Comparison of ENCODE assay signal across 8 cellular contexts in genomic region chr12:64610660-64611429, GRCh38. TPM values are rescaled to one million over a fixed set of nuclear protein-coding genes. Genes with fewer than 3 reads are reported as not detected.
DNase-seq lines count a peak whose midpoint lies in the region; ATAC-seq and TF ChIP-seq lines count a peak whose summit lies in the region.

No MANE protein-coding gene starts in this region.

- H3K27me3 ChIP-seq in SK-N-SH (ENCODE audit: insufficient read depth) = no peaks in the 10 kb centered on the region
- no peaks in the 10 kb centered on the region for H3K27me3 ChIP-seq in gastrocnemius medialis

- peak overlapping the region; percentile 90 for H3K27ac Mint-ChIP-seq in activated naive CD8-positive, alpha-beta T cell

- POLR2A ChIA-PET in SK-N-SH (lab: Yijun Ruan, JAX) = interaction anchor here (0.6 to 1.7 kb wide), 3 partner anchors 9 to 72 kb away, joined by 3 to 5 read pairs (median 4); no protein-coding TSS in a partner anchor

- H4K20me1 ChIP-seq in SK-N-SH (ENCODE audit: insufficient read depth) = no peaks in the 10 kb centered on the region

- H3K9ac ChIP-seq in SK-N-SH = peak overlapping the region; percentile 81

- H3K36me3 ChIP-seq in SK-N-SH (replicated peaks in 1 of 2; ENCODE audit: control insufficient read depth in 1 of 2, insufficient read depth in 2 of 2, low read length in 1 of 2) (peaks cover 0 to 8% of the 10 kb centered on the region in 2 experiments), gastrocnemius medialis (no peaks in the 10 kb centered on the region)

- no peaks in the 10 kb centered on the region for H3K27me3 Mint-ChIP-seq in activated naive CD8-positive, alpha-beta T cell

- intact Hi-C loops in left ventricle myocardium superior (cut with micrococcal nuclease) = loop anchor here (10.0 kb wide), 1 partner anchor 64 kb away; no protein-coding TSS in a partner anchor
- intact Hi-C loops in gastrocnemius medialis (cut with DNase I; ENCODE audit: low total_unique reads) = loop anchor here (5.0 kb wide), 3 partner anchors 39 to 1691 kb away; partner anchors contain the start of gene HELB

- H3K79me2 ChIP-seq in SK-N-SH (ENCODE audit: insufficient read depth) = peaks cover 50% of the 10 kb centered on the region

- peak; percentile 29 for DNase-seq in DMS114 treated with DMSO at 0.1 percent for 48 hours (lab: John Stamatoyannopoulos, UW; ENCODE audit: unreplicated experiment)
- DNase-seq in HT-29 (ENCODE audit: low spot score) = peak; percentile 53
- peak; percentile 82 for DNase-seq in SK-N-SH
- DNase-seq in left ventricle myocardium superior = peak; percentile 83
- DNase-seq in gastrocnemius medialis = peak in 1 of 2 donors; percentile 20
- no peak for DNase-seq in inferior parietal cortex (ENCODE audit: extremely low spot score)

- peaks cover 24% of the 10 kb centered on the region for H3F3A ChIP-seq in SK-N-SH (replicated peaks; ENCODE audit: insufficient read depth)

- H3K4me1 Mint-ChIP-seq in activated naive CD8-positive, alpha-beta T cell (ENCODE audit: low read depth) = peaks cover 53% of the 10 kb centered on the region

- H2AFZ ChIP-seq in SK-N-SH (ENCODE audit: low read depth) = peak overlapping the region; percentile 84

- TF ChIP-seq CTCF in SK-N-SH (IDR thresholded peaks at IDR 0.05) (no peak), gastrocnemius medialis (IDR thresholded peaks at IDR 0.05 in 4 of 5, conservative IDR thresholded peaks at IDR 0.05 in 1 of 5) (no peak)

- TF ChIP-seq EP300 in SK-N-SH (IDR thresholded peaks at IDR 0.05; ENCODE audit: borderline replicate concordance in 1 of 2, low read depth in 1 of 2, low read length in 1 of 2) = no peak

- peak; percentile 37 for ATAC-seq in GM19468 (IDR thresholded peaks at IDR 0.05; ENCODE audit: extremely low read depth, unreplicated experiment)
- peak; percentile 83 for ATAC-seq in left ventricle myocardium superior
- peak; percentile 52 to 55 for ATAC-seq in gastrocnemius medialis

- no peak for TF ChIP-seq POLR2A in gastrocnemius medialis (IDR thresholded peaks at IDR 0.05)

- H3K9me3 Mint-ChIP-seq in activated naive CD8-positive, alpha-beta T cell (ENCODE audit: low read depth) = no peaks in the 10 kb centered on the region

- CTCF ChIA-PET in SK-N-SH (lab: Yijun Ruan, JAX) = interaction anchor here (0.9 to 4.7 kb wide), 13 partner anchors 8 to 120 kb away, joined by 3 to 25 read pairs (median 5); no protein-coding TSS in a partner anchor

- WGBS in SK-N-SH (ENCODE audit: low lambda C conversion rate) = 0% methylated on average over 7 of the region's 63 CpGs

- H3K9me3 ChIP-seq in SK-N-SH (no peaks in the 10 kb centered on the region), gastrocnemius medialis (no peaks in the 10 kb centered on the region)

- H3K9me2 ChIP-seq in SK-N-SH = no peaks in the 10 kb centered on the region

- H3K4me3 ChIP-seq in SK-N-SH (ENCODE audit: low read depth in 2 of 2, low read length in 1 of 2) (peak overlapping the region; percentile 74 to 91), gastrocnemius medialis (peak overlapping the region; percentile 71 to 94 (median 84))

- H3K4me1 ChIP-seq in SK-N-SH (ENCODE audit: control insufficient read depth in 1 of 2, insufficient read depth in 2 of 2, low read depth in 1 of 2, low read length in 1 of 2) = peaks cover 7 to 11% of the 10 kb centered on the region in 2 experiments; a peak in 3 of 4 replicates
- H3K4me1 ChIP-seq in gastrocnemius medialis = peaks cover 4 to 14% of the 10 kb centered on the region in 2 donors

- peak overlapping the region; percentile 97 for H3K4me2 ChIP-seq in SK-N-SH

- in situ Hi-C loops in gastrocnemius medialis (cut with MboI; ENCODE audit: low sequenced_read_pairs in 4 of 4) = no loop called here

- H3K27ac ChIP-seq in SK-N-SH (ENCODE audit: low read depth in 2 of 2, low read length in 1 of 2) = peak overlapping the region; percentile 68 to 87
- H3K27ac ChIP-seq in gastrocnemius medialis = peak overlapping the region; percentile 66 to 83 (median 80)

- TF ChIP-seq RAD21 in SK-N-SH (IDR thresholded peaks at IDR 0.05; ENCODE audit: low read length) = no peak

- peak overlapping the region; percentile 91 for H3K4me3 Mint-ChIP-seq in activated naive CD8-positive, alpha-beta T cell

- H3K36me3 Mint-ChIP-seq in activated naive CD8-positive, alpha-beta T cell = peaks cover 6% of the 10 kb centered on the region

TF ChIP-seq in SK-N-SH, 30 proteins besides CTCF, POLR2A, EP300 and RAD21:
- TF ChIP-seq FOSL2 (IDR thresholded peaks at IDR 0.05; ENCODE audit: borderline replicate concordance, low read depth) (0 out of 2 replicates have a peak, but pooled peaks have one; percentile 1), MAX (IDR thresholded peaks at IDR 0.05; ENCODE audit: low read depth) (peak; percentile 61), MXI1 (IDR thresholded peaks at IDR 0.05; ENCODE audit: low read depth, low read length) (peak; percentile 78), RXRA (IDR thresholded peaks at IDR 0.05; ENCODE audit: borderline replicate concordance, low read depth) (no peak), SMC3 (IDR thresholded peaks at IDR 0.05; ENCODE audit: low read depth, low read length) (0 out of 2 replicates have a peak, but pooled peaks have one; percentile 0)

RNA-seq across cellular contexts. Expression of gene RASSF3, which starts 0.6 kb away (rescaled TPM):
- 41.2 and 41.9 TPM in 2 replicates for total RNA-seq in HT-29 (2014; rRNA removed; shearing (Covaris generic))
- 11.1 and 15.0 TPM in 2 replicates for polyA plus RNA-seq in SK-N-SH (2012; rRNA removed)
- polyA plus RNA-seq in SK-N-SH (2012; cell fraction: cytosol; rRNA removed) = 10.6 and 12.3 TPM in 2 replicates
- polyA plus RNA-seq in SK-N-SH (2012; cell fraction: nucleus; rRNA removed) = 6.8 and 7.0 TPM in 2 replicates
- 143 TPM for total RNA-seq in left ventricle myocardium superior
- 10 to 100 TPM in 1 of 4 donors, 1 to 10 TPM in 3; 5.2 to 11.5 (median 7.0) TPM for total RNA-seq in gastrocnemius medialis
